ENCODE assay signal across 1 cellular context in genomic region chr17:77388384-77389306, GRCh38.
TF ChIP-seq lines count a peak whose summit lies in the region.

No MANE protein-coding gene starts in this region.

TF ChIP-seq in HepG2, 621 proteins besides CTCF, POLR2A, EP300 and RAD21 (continued from another document and continues in another):
- TF ChIP-seq DZIP1 (CRISPR knock-in tag; IDR thresholded peaks at IDR 0.05) (no peak), NCOA2 (CRISPR knock-in tag; IDR thresholded peaks at IDR 0.05) (no peak), NR2F6 (IDR thresholded peaks at IDR 0.05) (peak; percentile 90), NR2F6 (CRISPR knock-in tag; IDR thresholded peaks at IDR 0.05) (peak; percentile 89), THRA (CRISPR knock-in tag; IDR thresholded peaks at IDR 0.05; ENCODE audit: borderline replicate concordance) (peak; percentile 68; the same call in 1 of the 2 replicates), IRF9 (CRISPR knock-in tag; IDR thresholded peaks at IDR 0.05; ENCODE audit: borderline replicate concordance) (peak; percentile 29; the same call in 1 of the 2 replicates), AKAP8 (CRISPR knock-in tag; IDR thresholded peaks at IDR 0.05) (peak; percentile 59; the same call in 1 of the 2 replicates), ZNF326 (CRISPR knock-in tag; IDR thresholded peaks at IDR 0.05; ENCODE audit: borderline replicate concordance) (no peak), MAX (IDR thresholded peaks at IDR 0.05) (0 out of 2 replicates have a peak, but pooled peaks have one; percentile 13), REPIN1 (CRISPR knock-in tag; IDR thresholded peaks at IDR 0.05; ENCODE audit: borderline replicate concordance, low read depth) (peak; percentile 81), SRY (CRISPR knock-in tag; IDR thresholded peaks at IDR 0.05) (no peak), GFI1 (CRISPR knock-in tag; IDR thresholded peaks at IDR 0.05; ENCODE audit: borderline replicate concordance) (no peak; the same call in 1 of the 2 replicates), ZNF782 (CRISPR knock-in tag; IDR thresholded peaks at IDR 0.05; ENCODE audit: borderline replicate concordance) (peak; percentile 58; the same call in 1 of the 2 replicates), TGIF2 (CRISPR knock-in tag; IDR thresholded peaks at IDR 0.05) (peak; percentile 83; the same call in 1 of the 2 replicates), ZNF691 (CRISPR knock-in tag; IDR thresholded peaks at IDR 0.05; ENCODE audit: borderline replicate concordance, low read depth) (0 out of 2 replicates have a peak, but pooled peaks have one; percentile 51), ZNF468 (CRISPR knock-in tag; IDR thresholded peaks at IDR 0.05) (no peak), ZNF263 (CRISPR knock-in tag; IDR thresholded peaks at IDR 0.05) (no peak; the same call in 1 of the 2 replicates), ZNF652 (CRISPR knock-in tag; IDR thresholded peaks at IDR 0.05; ENCODE audit: borderline replicate concordance, low read depth) (no peak), MIER2 (CRISPR knock-in tag; IDR thresholded peaks at IDR 0.05) (no peak), FOXA3 (CRISPR knock-in tag; IDR thresholded peaks at IDR 0.05) (0 out of 2 replicates have a peak, but pooled peaks have one; percentile 5), MYC (CRISPR knock-in tag; IDR thresholded peaks at IDR 0.05; ENCODE audit: borderline replicate concordance) (peak; percentile 48; the same call in 1 of the 2 replicates), ZNF225 (CRISPR knock-in tag; IDR thresholded peaks at IDR 0.05) (no peak), RXRA (CRISPR knock-in tag; IDR thresholded peaks at IDR 0.05) (peak; percentile 97), MED1 (CRISPR knock-in tag; IDR thresholded peaks at IDR 0.05) (0 out of 2 replicates have a peak, but pooled peaks have one; percentile 36), SIN3A (IDR thresholded peaks at IDR 0.05; ENCODE audit: borderline replicate concordance, low read depth, low read length) (peak; percentile 25; the same call in 1 of the 2 replicates), ZNF136 (CRISPR knock-in tag; IDR thresholded peaks at IDR 0.05; ENCODE audit: low read depth) (0 out of 2 replicates have a peak, but pooled peaks have one; percentile 55), HNRNPL (IDR thresholded peaks at IDR 0.05; ENCODE audit: low read depth, low read length) (0 out of 2 replicates have a peak, but pooled peaks have one; percentile 63), RXRB (CRISPR knock-in tag; IDR thresholded peaks at IDR 0.05; ENCODE audit: borderline replicate concordance) (peak; percentile 87), NR2C2 (CRISPR knock-in tag; IDR thresholded peaks at IDR 0.05; ENCODE audit: borderline replicate concordance) (peak; percentile 87), SRSF1 (optimal IDR thresholded peaks at IDR 0.05; ENCODE audit: low read depth, low read length) (peak; percentile 49), ZNF513 (CRISPR knock-in tag; conservative IDR thresholded peaks at IDR 0.05) (0 out of 2 replicates have a peak, but pooled peaks have one; percentile 27)
- TF ChIP-seq, protein P1, sequence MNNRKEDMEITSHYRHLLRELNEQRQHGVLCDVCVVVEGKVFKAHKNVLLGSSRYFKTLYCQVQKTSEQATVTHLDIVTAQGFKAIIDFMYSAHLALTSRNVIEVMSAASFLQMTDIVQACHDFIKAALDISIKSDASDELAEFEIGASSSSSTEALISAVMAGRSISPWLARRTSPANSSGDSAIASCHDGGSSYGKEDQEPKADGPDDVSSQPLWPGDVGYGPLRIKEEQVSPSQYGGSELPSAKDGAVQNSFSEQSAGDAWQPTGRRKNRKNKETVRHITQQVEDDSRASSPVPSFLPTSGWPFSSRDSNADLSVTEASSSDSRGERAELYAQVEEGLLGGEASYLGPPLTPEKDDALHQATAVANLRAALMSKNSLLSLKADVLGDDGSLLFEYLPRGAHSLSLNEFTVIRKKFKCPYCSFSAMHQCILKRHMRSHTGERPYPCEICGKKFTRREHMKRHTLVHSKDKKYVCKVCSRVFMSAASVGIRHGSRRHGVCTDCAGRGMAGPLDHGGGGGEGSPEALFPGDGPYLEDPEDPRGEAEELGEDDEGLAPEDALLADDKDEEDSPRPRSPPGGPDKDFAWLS (CRISPR knock-in tag; IDR thresholded peaks at IDR 0.05; ENCODE audit: borderline replicate concordance): 0 out of 2 replicates have a peak, but pooled peaks have one; percentile 18
- TF ChIP-seq, protein P2, sequence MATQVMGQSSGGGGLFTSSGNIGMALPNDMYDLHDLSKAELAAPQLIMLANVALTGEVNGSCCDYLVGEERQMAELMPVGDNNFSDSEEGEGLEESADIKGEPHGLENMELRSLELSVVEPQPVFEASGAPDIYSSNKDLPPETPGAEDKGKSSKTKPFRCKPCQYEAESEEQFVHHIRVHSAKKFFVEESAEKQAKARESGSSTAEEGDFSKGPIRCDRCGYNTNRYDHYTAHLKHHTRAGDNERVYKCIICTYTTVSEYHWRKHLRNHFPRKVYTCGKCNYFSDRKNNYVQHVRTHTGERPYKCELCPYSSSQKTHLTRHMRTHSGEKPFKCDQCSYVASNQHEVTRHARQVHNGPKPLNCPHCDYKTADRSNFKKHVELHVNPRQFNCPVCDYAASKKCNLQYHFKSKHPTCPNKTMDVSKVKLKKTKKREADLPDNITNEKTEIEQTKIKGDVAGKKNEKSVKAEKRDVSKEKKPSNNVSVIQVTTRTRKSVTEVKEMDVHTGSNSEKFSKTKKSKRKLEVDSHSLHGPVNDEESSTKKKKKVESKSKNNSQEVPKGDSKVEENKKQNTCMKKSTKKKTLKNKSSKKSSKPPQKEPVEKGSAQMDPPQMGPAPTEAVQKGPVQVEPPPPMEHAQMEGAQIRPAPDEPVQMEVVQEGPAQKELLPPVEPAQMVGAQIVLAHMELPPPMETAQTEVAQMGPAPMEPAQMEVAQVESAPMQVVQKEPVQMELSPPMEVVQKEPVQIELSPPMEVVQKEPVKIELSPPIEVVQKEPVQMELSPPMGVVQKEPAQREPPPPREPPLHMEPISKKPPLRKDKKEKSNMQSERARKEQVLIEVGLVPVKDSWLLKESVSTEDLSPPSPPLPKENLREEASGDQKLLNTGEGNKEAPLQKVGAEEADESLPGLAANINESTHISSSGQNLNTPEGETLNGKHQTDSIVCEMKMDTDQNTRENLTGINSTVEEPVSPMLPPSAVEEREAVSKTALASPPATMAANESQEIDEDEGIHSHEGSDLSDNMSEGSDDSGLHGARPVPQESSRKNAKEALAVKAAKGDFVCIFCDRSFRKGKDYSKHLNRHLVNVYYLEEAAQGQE (IDR thresholded peaks at IDR 0.05; ENCODE audit: borderline replicate concordance in 1 of 2, low read depth in 1 of 2, low read length in 2 of 2): 0 out of 4 replicates have a peak, but pooled peaks of 1 of the 2 experiments have one; percentile 14
- TF ChIP-seq, protein P3, sequence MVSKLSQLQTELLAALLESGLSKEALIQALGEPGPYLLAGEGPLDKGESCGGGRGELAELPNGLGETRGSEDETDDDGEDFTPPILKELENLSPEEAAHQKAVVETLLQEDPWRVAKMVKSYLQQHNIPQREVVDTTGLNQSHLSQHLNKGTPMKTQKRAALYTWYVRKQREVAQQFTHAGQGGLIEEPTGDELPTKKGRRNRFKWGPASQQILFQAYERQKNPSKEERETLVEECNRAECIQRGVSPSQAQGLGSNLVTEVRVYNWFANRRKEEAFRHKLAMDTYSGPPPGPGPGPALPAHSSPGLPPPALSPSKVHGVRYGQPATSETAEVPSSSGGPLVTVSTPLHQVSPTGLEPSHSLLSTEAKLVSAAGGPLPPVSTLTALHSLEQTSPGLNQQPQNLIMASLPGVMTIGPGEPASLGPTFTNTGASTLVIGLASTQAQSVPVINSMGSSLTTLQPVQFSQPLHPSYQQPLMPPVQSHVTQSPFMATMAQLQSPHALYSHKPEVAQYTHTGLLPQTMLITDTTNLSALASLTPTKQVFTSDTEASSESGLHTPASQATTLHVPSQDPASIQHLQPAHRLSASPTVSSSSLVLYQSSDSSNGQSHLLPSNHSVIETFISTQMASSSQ (IDR thresholded peaks at IDR 0.05; ENCODE audit: low read depth): no peak
- TF ChIP-seq, protein P3 (CRISPR knock-in tag; IDR thresholded peaks at IDR 0.05; ENCODE audit: borderline replicate concordance): peak; percentile 40; the same call in 1 of the 2 replicates
